34 cellular contexts compared by ENCODE assay signal in genomic region chr6:159427335-159427734, GRCh38.
"Had no signal": no experiment of that assay in that cellular context is flagged by ENCODE, and none has a peak within 500 bp of the region (broad histone marks: within the 10 kb centered on the region; RNA-seq: fewer than 3 reads in every experiment).

No MANE protein-coding gene starts in this region.

- H3K4me1 ChIP-seq: adrenal gland, ascending aorta, body of pancreas, breast epithelium had no signal

- H3K4me3 ChIP-seq: adrenal gland, ascending aorta, body of pancreas, breast epithelium, cardiac muscle cell had no signal

- H3K36me3 ChIP-seq: adrenal gland, ascending aorta, brain microvascular endothelial cell, breast epithelium, cardiac muscle cell had no signal

- H3K27me3 ChIP-seq: adrenal gland, ascending aorta, body of pancreas, brain microvascular endothelial cell, breast epithelium, cardiac muscle cell had no signal

- FAIRE-seq: astrocyte, bronchial epithelial cell had no signal

- H3K27ac ChIP-seq: adrenal gland, ascending aorta, body of pancreas, brain microvascular endothelial cell, breast epithelium, cardiac muscle cell had no signal

- H3K9me3 ChIP-seq: adrenal gland, ascending aorta, breast epithelium had no signal

- DNase-seq: activated effector memory CD4-positive, alpha-beta T cell treated with anti-CD3 and anti-CD28 coated beads, Interleukin-2, amount 50 U/mL, for 16 hours; activated effector memory CD4-positive, alpha-beta T cell treated with Interleukin-2 at 50 U/mL for 16 hours; activated gamma-delta T cell; activated gamma-delta T cell treated with Interleukin-2 at 50 U/mL for 16 hours; activated naive CD4-positive, alpha-beta T cell; activated naive CD4-positive, alpha-beta T cell treated with anti-CD3 and anti-CD28 coated beads for 36 hours; activated naive CD4-positive, alpha-beta T cell treated with anti-CD3 and anti-CD28 coated beads, Interleukin-2, amount 10 ng/mL, durations not matched to agents 7 days and 5 days; activated naive CD4-positive, alpha-beta T cell treated with anti-CD3 and anti-CD28 coated beads, Interleukin-2, amount 50 U/mL, for 16 hours; activated naive CD4-positive, alpha-beta T cell treated with Interleukin-2 at 50 U/mL for 16 hours; activated naive CD8-positive, alpha-beta T cell treated with anti-CD3 and anti-CD28 coated beads for 36 hours; activated naive CD8-positive, alpha-beta T cell treated with anti-CD3 and anti-CD28 coated beads, Interleukin-2, amount 10 ng/mL, durations not matched to agents 7 days and 5 days; activated naive CD8-positive, alpha-beta T cell treated with anti-CD3 and anti-CD28 coated beads, Interleukin-2, amount 50 U/mL, for 24 hours; activated T-cell treated with anti-CD3 and anti-CD28 coated beads, Interleukin-2, amount 50 U/mL, for 1 hour; activated T-cell treated with anti-CD3 and anti-CD28 coated beads, Interleukin-2, amount 50 U/mL, for 24 hours; activated T-cell treated with anti-CD3 and anti-CD28 coated beads, Interleukin-2, amount 50 U/mL, for 4 hours; activated T-cell treated with anti-CD3 and anti-CD28 coated beads, Interleukin-2, amount 50 U/mL, for 48 hours; activated T-cell treated with anti-CD3 and anti-CD28 coated beads, Interleukin-2, amount 50 U/mL, for 72 hours; adrenal gland; amniotic stem cell; amygdala; anterior cingulate cortex; aorta; body of pancreas; brain microvascular endothelial cell; caudate nucleus; central memory CD4-positive, alpha-beta T cell; cerebellar nuclear complex had no signal

- ATAC-seq: activated naive CD4-positive, alpha-beta T cell treated with anti-CD3 and anti-CD28 coated beads, Interleukin-2, amount 50 U/mL, for 72 hours; activated naive CD8-positive, alpha-beta T cell treated with anti-CD3 and anti-CD28 coated beads, Interleukin-2, amount 50 U/mL, for 24 hours; activated T-cell treated with anti-CD3 and anti-CD28 coated beads, Interleukin-2, amount 50 U/mL, for 4 hours; activated T-cell treated with anti-CD3 and anti-CD28 coated beads, Interleukin-2, amount 50 U/mL, for 72 hours; activated T-helper 17 cell treated with anti-CD3 and anti-CD28 coated beads, Interleukin-2, amount 50 U/mL, for 72 hours; body of pancreas had no signal
